In genomic region chr20:39835040-39835842, GRCh38 we compare ENCODE assay signal across 17 cellular contexts.
A peak's percentile ranks its signal among the peaks of the same experiment; 100 is the strongest.
DNase-seq lines count a peak whose midpoint lies in the region; ATAC-seq and TF ChIP-seq lines count a peak whose summit lies in the region.
"Had no signal": no experiment of that assay in that cellular context is flagged by ENCODE, and none has a peak within 500 bp of the region (broad histone marks: within the 10 kb centered on the region; RNA-seq: fewer than 3 reads in every experiment).

No MANE protein-coding gene starts in this region.

- H3K4me1 ChIP-seq in endocrine pancreas (ENCODE audit: control insufficient read depth, insufficient read depth, low read length) (peaks cover 31% of the 10 kb centered on the region), left ventricle myocardium inferior (no peaks in the 10 kb centered on the region)

- intact Hi-C loops in left ventricle myocardium inferior (cut with micrococcal nuclease) (no loop called here), posterior vena cava (cut with DNase I) (no loop called here)

- no peaks in the 10 kb centered on the region for H3K27me3 ChIP-seq in endocrine pancreas (ENCODE audit: control insufficient read depth, insufficient read depth, low read length)
- H3K27me3 ChIP-seq in left ventricle myocardium inferior (ENCODE audit: low read depth): no peaks in the 10 kb centered on the region

- no peak for ATAC-seq in HG03520 (IDR thresholded peaks at IDR 0.05; ENCODE audit: unreplicated experiment)
- ATAC-seq: GM12878 had no signal

- peak overlapping the region; percentile 42 for H3K27ac ChIP-seq in left ventricle myocardium inferior (replicated peaks)
- H3K27ac ChIP-seq: PC-9 had no signal

- H3K4me3 ChIP-seq in endocrine pancreas (ENCODE audit: control insufficient read depth, insufficient read depth, low read length) (peak overlapping the region; percentile 73), left ventricle myocardium inferior (no peak overlapping the region)
- H3K4me3 ChIP-seq: GM12878, PC-9 had no signal

- DNase-seq in G401 (ENCODE audit: low spot score) (peak; percentile 3), left ventricle myocardium inferior (peak; percentile 22), posterior vena cava (ENCODE audit: low spot score) (peak; percentile 81), cerebellar nuclear complex (lab: John Stamatoyannopoulos, UW) (no peak), DMS53 (lab: John Stamatoyannopoulos, UW) (no peak)
- DNase-seq in stimulated activated CD4-positive, alpha-beta T cell treated with anti-CD3 and anti-CD28 coated beads, Interleukin-4, amount 100 ng/mL, for 1 hour: no peak
- DNase-seq: COR-L47, H9, MM.1S, NCI-H1105 treated with DMSO at 0.1 percent for 48 hours, NCI-H187, NCI-H446 treated with DMSO at 0.1 percent for 48 hours, NCI-H774, PC-9 had no signal

- in situ Hi-C loops in G401 (cut with HindIII; ENCODE audit: low sequenced_read_pairs): no loop called here

- no peak for TF ChIP-seq CTCF in left ventricle myocardium inferior (IDR thresholded peaks at IDR 0.05; ENCODE audit: borderline replicate concordance)

- H3K9me3 ChIP-seq in endocrine pancreas (ENCODE audit: control insufficient read depth, low read length): no peaks in the 10 kb centered on the region
- no peaks in the 10 kb centered on the region for H3K9me3 ChIP-seq in left ventricle myocardium inferior (replicated peaks)

- H3K36me3 ChIP-seq in endocrine pancreas (ENCODE audit: control insufficient read depth, insufficient read depth, low read length): no peaks in the 10 kb centered on the region
- H3K36me3 ChIP-seq in left ventricle myocardium inferior: no peaks in the 10 kb centered on the region

- no peak overlapping the region for H3K9ac ChIP-seq in endocrine pancreas (ENCODE audit: control insufficient read depth, insufficient read depth, low read length)

Comparison
In these comparisons a context has a peak if more than half of its experiments do, and no peak if none do; other contexts are left out.
1. DNase-seq: peak in G401 (single experiment), left ventricle myocardium inferior (single experiment) and posterior vena cava (single experiment); none in cerebellar nuclear complex (0 of 2), stimulated activated CD4-positive, alpha-beta T cell treated with anti-CD3 and anti-CD28 coated beads, Interleukin-4, amount 100 ng/mL, for 1 hour (single experiment) and DMS53 (single experiment).